In the genomic region with DNA sequence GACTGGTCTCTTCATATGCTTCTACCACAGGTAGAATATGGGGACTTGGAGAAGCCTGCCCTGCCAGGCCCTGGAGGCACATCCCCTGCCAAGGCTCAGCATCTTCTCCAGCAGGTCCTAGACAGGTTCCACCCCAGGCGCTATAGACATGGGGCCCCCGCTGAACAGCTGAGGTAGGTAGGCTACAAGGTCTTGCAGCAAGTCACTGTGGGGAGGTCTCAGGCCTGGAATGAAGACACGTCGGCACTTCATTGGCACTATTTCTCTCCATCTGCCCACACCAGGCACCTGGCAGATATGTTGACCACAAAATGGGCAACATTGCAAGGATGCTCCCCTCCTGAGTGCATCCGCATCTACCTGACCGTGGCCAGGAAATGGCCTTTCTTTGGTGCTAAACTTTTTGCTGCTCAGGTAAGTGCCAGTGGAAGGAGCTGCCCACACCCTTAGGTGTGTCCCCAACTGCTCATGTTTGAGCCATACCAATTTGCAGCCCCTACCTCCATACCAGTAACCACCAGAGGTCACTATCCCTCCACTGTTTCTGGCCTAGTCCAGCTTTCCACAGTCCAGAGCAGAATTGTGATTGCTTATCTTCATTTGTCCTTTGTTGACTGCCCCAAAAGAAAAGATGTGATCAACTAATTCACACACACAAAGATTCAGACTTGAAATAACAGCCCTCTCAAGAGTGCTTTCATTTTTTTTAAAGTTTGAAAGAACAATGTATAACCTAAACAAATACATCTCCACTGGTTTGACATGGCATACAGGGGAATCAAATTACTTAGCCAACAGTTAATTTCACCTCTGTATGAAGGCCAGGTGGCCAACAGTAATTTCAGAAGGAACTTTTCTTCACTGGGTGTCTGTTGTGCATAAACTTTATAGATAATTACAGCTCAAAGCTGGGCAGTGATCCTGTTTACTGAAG, we compare ENCODE assay signal across 8 cellular contexts. TPM values are rescaled to one million over a fixed set of nuclear protein-coding genes. Genes with fewer than 3 reads are reported as not detected.
DNase-seq lines count a peak whose midpoint lies in the region; ATAC-seq, FAIRE-seq and TF ChIP-seq lines count a peak whose summit lies in the region.

No MANE protein-coding gene starts in this region.

- DNase-seq in CD8-positive, alpha-beta memory T cell, result peak in 3 of 5 donors; percentile 8 to 51 (median 21)
- DNase-seq in GM13976 (ENCODE audit: low spot score) (peak; percentile 76), NAMALWA (ENCODE audit: low spot score) (peak; percentile 58), foreskin fibroblast (peak; percentile 30 to 72), pancreas (peak in 2 of 6 donors; percentile 43 to 55)
- DNase-seq in activated CD4-positive, alpha-beta T cell treated with anti-CD3 and anti-CD28 coated beads, Interleukin-2, amount 10 ng/mL, durations not matched to agents 24 days and 14 days, result peak; percentile 77

- WGBS in pancreas, 2 donors, result 85 to 93% methylated on average over 6 of the region's 6 CpGs

- no peak overlapping the region for H3K4me3 Mint-ChIP-seq in CD8-positive, alpha-beta memory T cell
- no peak overlapping the region for H3K4me3 Mint-ChIP-seq in activated CD4-positive, alpha-beta T cell treated with anti-CD3 and anti-CD28 coated beads, Interleukin-2, amount 10 ng/mL, durations not matched to agents 24 days and 14 days

- peaks cover 9% of the 10 kb centered on the region for H3K36me3 ChIP-seq in CD8-positive, alpha-beta memory T cell (ENCODE audit: insufficient read depth, low read length)
- peaks cover 0 to 40% (median 0%) of the 10 kb centered on the region in 3 donors for H3K36me3 ChIP-seq in pancreas

- CTCF ChIA-PET in CD8-positive, alpha-beta memory T cell (lab: Charles Lee), result interaction anchor here (0.8 to 7.6 kb wide), 10 partner anchors 12 to 170 kb away, joined by 3 to 57 read pairs (median 4); no protein-coding TSS in a partner anchor

- no peaks in the 10 kb centered on the region for H3K27me3 ChIP-seq in CD8-positive, alpha-beta memory T cell (ENCODE audit: insufficient read depth, low read length, poor library complexity, severe bottlenecking)
- H3K27me3 ChIP-seq in pancreas, result no peaks in the 10 kb centered on the region

- no peak overlapping the region for H3K27ac Mint-ChIP-seq in CD8-positive, alpha-beta memory T cell
- H3K27ac Mint-ChIP-seq in activated CD4-positive, alpha-beta T cell treated with anti-CD3 and anti-CD28 coated beads, Interleukin-2, amount 10 ng/mL, durations not matched to agents 24 days and 14 days, result no peak overlapping the region

- no peaks in the 10 kb centered on the region for H3K4me1 ChIP-seq in CD8-positive, alpha-beta memory T cell (ENCODE audit: insufficient read depth, low read length)
- H3K4me1 ChIP-seq in pancreas, result no peaks in the 10 kb centered on the region

- no peaks in the 10 kb centered on the region for H3K9me3 ChIP-seq in CD8-positive, alpha-beta memory T cell (ENCODE audit: low read length)
- H3K9me3 ChIP-seq in pancreas, result no peaks in the 10 kb centered on the region

- H3K27ac ChIP-seq in CD8-positive, alpha-beta memory T cell (ENCODE audit: low read depth, low read length), result no peak overlapping the region
- H3K27ac ChIP-seq in pancreas, result no peak overlapping the region

- POLR2A ChIA-PET in CD8-positive, alpha-beta memory T cell (lab: Charles Lee), result no interaction called here

- H3K27me3 Mint-ChIP-seq in CD8-positive, alpha-beta memory T cell, result no peaks in the 10 kb centered on the region
- H3K27me3 Mint-ChIP-seq in activated CD4-positive, alpha-beta T cell treated with anti-CD3 and anti-CD28 coated beads, Interleukin-2, amount 10 ng/mL, durations not matched to agents 24 days and 14 days, result no peaks in the 10 kb centered on the region

- no peak overlapping the region for H3K4me3 ChIP-seq in CD8-positive, alpha-beta memory T cell (ENCODE audit: low read length)
- H3K4me3 ChIP-seq in foreskin fibroblast (ENCODE audit: low read depth in 1 of 2, low read length in 2 of 2) (no peak overlapping the region), pancreas (no peak overlapping the region)

- no peaks in the 10 kb centered on the region for H3K4me1 Mint-ChIP-seq in CD8-positive, alpha-beta memory T cell
- H3K4me1 Mint-ChIP-seq in activated CD4-positive, alpha-beta T cell treated with anti-CD3 and anti-CD28 coated beads, Interleukin-2, amount 10 ng/mL, durations not matched to agents 24 days and 14 days, result peaks cover 3% of the 10 kb centered on the region

- FAIRE-seq in pancreas (lab: Jason Lieb, UNC), result peak; percentile 37

- TF ChIP-seq CTCF in GM13976 (IDR thresholded peaks at IDR 0.05; ENCODE audit: borderline replicate concordance, control extremely low read depth, extremely low read depth, insufficient read depth, missing control alignments) (peak; percentile 64), foreskin fibroblast (IDR thresholded peaks at IDR 0.05; ENCODE audit: low read depth, low read length) (peak; percentile 69), pancreas (IDR thresholded peaks at IDR 0.05) (peak; percentile 26 to 53 (median 47))

- in situ Hi-C loops in GM13976 (cut with MboI; ENCODE audit: low sequenced_read_pairs, unreplicated experiment), result loop anchor here (10.0 kb wide), 2 partner anchors 121 to 159 kb away; partner anchors contain the start of gene RDH12

- H3K9me3 Mint-ChIP-seq in CD8-positive, alpha-beta memory T cell, result no peaks in the 10 kb centered on the region
- no peaks in the 10 kb centered on the region for H3K9me3 Mint-ChIP-seq in activated CD4-positive, alpha-beta T cell treated with anti-CD3 and anti-CD28 coated beads, Interleukin-2, amount 10 ng/mL, durations not matched to agents 24 days and 14 days

- ATAC-seq in pancreas (peak; percentile 78 to 93 (median 91)), HG02981 (IDR thresholded peaks at IDR 0.05; ENCODE audit: unreplicated experiment) (no peak), GM19397 (IDR thresholded peaks at IDR 0.05; ENCODE audit: unreplicated experiment) (no peak)

- intact Hi-C loops in activated CD4-positive, alpha-beta T cell treated with anti-CD3 and anti-CD28 coated beads, Interleukin-2, amount 10 ng/mL, durations not matched to agents 24 days and 14 days (cut with micrococcal nuclease), result loop anchor here (2.0 kb wide), 1 partner anchor 83 kb away; no protein-coding TSS in a partner anchor
- intact Hi-C loops in pancreas (cut with DNase I), result loop anchor here in 2 of 3 donors (10.0 kb wide), 2 partner anchors 91 to 121 kb away; partner anchors contain the start of genes RDH12 (in 2 of the 2) and VTI1B (in 1 of the 2)

- peaks cover 0 to 25% (median 2%) of the 10 kb centered on the region in 3 donors for H3K36me3 Mint-ChIP-seq in CD8-positive, alpha-beta memory T cell
- H3K36me3 Mint-ChIP-seq in activated CD4-positive, alpha-beta T cell treated with anti-CD3 and anti-CD28 coated beads, Interleukin-2, amount 10 ng/mL, durations not matched to agents 24 days and 14 days (ENCODE audit: low read depth), result peaks cover 7% of the 10 kb centered on the region

RNA-seq across cellular contexts. Expression of gene PIGH, which starts 16.1 kb away (rescaled TPM):
- total RNA-seq in CD8-positive, alpha-beta memory T cell, result 10 to 100 TPM; 24.2 to 26.1 TPM
- polyA plus RNA-seq in CD8-positive, alpha-beta memory T cell, result 39.3 TPM
- total RNA-seq in activated CD4-positive, alpha-beta T cell treated with anti-CD3 and anti-CD28 coated beads, Interleukin-2, amount 10 ng/mL, durations not matched to agents 24 days and 14 days, result 21.2 and 22.7 TPM in 2 replicates
- 10 to 100 TPM; 11.5 to 21.8 (median 13.7) TPM for total RNA-seq in pancreas
- 10 to 100 TPM; 14.2 to 27.4 TPM for polyA plus RNA-seq in pancreas

RNA-seq across cellular contexts. Expression of gene ARG2, which starts 35.7 kb away (rescaled TPM):
- 1 to 10 TPM; 2.3 to 2.8 TPM for total RNA-seq in CD8-positive, alpha-beta memory T cell
- polyA plus RNA-seq in CD8-positive, alpha-beta memory T cell, result 1.2 TPM
- 4.7 and 5.0 TPM in 2 replicates for total RNA-seq in activated CD4-positive, alpha-beta T cell treated with anti-CD3 and anti-CD28 coated beads, Interleukin-2, amount 10 ng/mL, durations not matched to agents 24 days and 14 days
- 1 to 10 TPM; 1.2 to 2.8 (median 1.4) TPM for total RNA-seq in pancreas
- 10 to 100 TPM in 1 of 2 donors, 1 to 10 TPM in 1; 3.5 to 15.0 TPM for polyA plus RNA-seq in pancreas

RNA-seq across cellular contexts. Expression of gene PLEKHH1, which starts 50.9 kb away (rescaled TPM):
- total RNA-seq in CD8-positive, alpha-beta memory T cell, result under 1 TPM; 0.77 to 0.86 TPM
- not detected for polyA plus RNA-seq in CD8-positive, alpha-beta memory T cell
- 1.5 and 1.7 TPM in 2 replicates for total RNA-seq in activated CD4-positive, alpha-beta T cell treated with anti-CD3 and anti-CD28 coated beads, Interleukin-2, amount 10 ng/mL, durations not matched to agents 24 days and 14 days
- total RNA-seq in pancreas, result 10 to 100 TPM; 15.0 to 24.6 (median 21.9) TPM
- 10 to 100 TPM; 24.5 to 48.8 TPM for polyA plus RNA-seq in pancreas

Comparison
In these comparisons a context has a peak if more than half of its experiments do, and no peak if none do; other contexts are left out.
1. ATAC-seq: peak in pancreas (4 of 4); none in HG02981 (single experiment) and GM19397 (single experiment).
2. Peak in every context shown above with its lines, with median percentiles within 50 percentile points of each other: CTCF ChIP-seq.